In the genomic region with DNA sequence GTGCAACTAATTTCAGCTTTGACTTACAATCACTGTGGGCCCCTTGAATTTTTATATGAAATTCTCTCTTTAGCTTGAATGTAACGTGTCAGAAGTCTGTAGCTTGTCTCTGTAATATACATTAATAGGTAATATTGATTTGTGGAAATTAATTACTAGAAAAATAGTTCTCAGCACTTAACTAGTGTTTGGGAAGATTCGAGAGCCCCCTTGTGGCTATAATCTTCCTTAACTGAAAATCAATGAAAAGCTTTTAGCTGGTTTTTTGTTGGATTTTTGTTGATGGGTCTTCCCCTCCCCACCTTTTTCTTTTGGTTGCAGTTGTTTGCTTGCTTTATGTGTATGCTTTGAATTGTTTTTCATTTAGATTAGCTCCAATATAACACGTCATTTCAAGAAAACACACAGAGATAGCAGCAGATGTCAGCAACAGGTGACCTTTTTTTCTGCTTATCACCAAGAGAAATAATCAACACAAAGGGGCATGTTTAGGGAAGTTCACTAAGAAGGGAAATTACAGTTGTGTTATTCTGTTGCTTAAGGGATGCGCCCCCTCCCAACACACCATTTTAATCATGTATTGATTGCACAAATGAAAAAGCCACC, we compare ENCODE assay signal across 11 cellular contexts.
DNase-seq lines count a peak whose midpoint lies in the region; ATAC-seq, FAIRE-seq and TF ChIP-seq lines count a peak whose summit lies in the region.
"Had no signal": no experiment of that assay in that cellular context is flagged by ENCODE, and none has a peak within 500 bp of the region (broad histone marks: within the 10 kb centered on the region; RNA-seq: fewer than 3 reads in every experiment).

No MANE protein-coding gene starts in this region.

- H3K4me1 ChIP-seq in endothelial cell of umbilical vein (ENCODE audit: control insufficient read depth, extremely low read depth, insufficient read depth, low read length) = no peaks in the 10 kb centered on the region

- no peak overlapping the region for H3K27ac Mint-ChIP-seq in activated CD4-positive, alpha-beta T cell treated with anti-CD3 and anti-CD28 coated beads for 36 hours
- H3K27ac Mint-ChIP-seq: activated B cell treated with CpG ODN at 0.5 μM for 24 hours; stimulated activated naive CD8-positive, alpha-beta T cell treated with anti-CD3 and anti-CD28 coated beads, Interleukin-15, Interleukin-2, amounts not matched to agents 100 ng/mL and 50 ng/mL, for 24 hours had no signal

- FAIRE-seq in endothelial cell of umbilical vein (lab: Jason Lieb, UNC) (no peak), HTR-8/SVneo (lab: Jason Lieb, UNC) (no peak)

- dilution Hi-C loops in endothelial cell of umbilical vein (cut with MboI; ENCODE audit: extremely low pct_ligation_motif_present, low sequenced_read_pairs) = no loop called here

- no TSS peak for BruUV-seq in endothelial cell of umbilical vein (replicated peaks; lab: Mats Ljungman, UMichigan)

- DNase-seq in NCI-H510A treated with DMSO at 0.1 percent for 48 hours (lab: John Stamatoyannopoulos, UW) (peak; percentile 33), endothelial cell of umbilical vein (ENCODE audit: low read depth, low spot score) (peak; percentile 10), pons (ENCODE audit: low spot score) (peak; percentile 44), HTR-8/SVneo (ENCODE audit: insufficient read length, low spot score) (no peak)
- DNase-seq in activated CD4-positive, alpha-beta T cell treated with anti-CD3 and anti-CD28 coated beads for 36 hours = no peak
- DNase-seq: activated B cell treated with CpG ODN at 0.5 μM for 24 hours, GOT3 had no signal

- H3K79me2 ChIP-seq in endothelial cell of umbilical vein (ENCODE audit: control insufficient read depth, insufficient read depth, low read length) = no peaks in the 10 kb centered on the region

- no peak for TF ChIP-seq POLR2A in endothelial cell of umbilical vein (IDR thresholded peaks at IDR 0.05; ENCODE audit: low read depth, low read length)

- no peak for ATAC-seq in GM21786 (IDR thresholded peaks at IDR 0.05; ENCODE audit: unreplicated experiment)
- no peak for ATAC-seq in activated CD4-positive, alpha-beta T cell treated with anti-CD3 and anti-CD28 coated beads for 36 hours
- ATAC-seq in HG03108 (IDR thresholded peaks at IDR 0.05; ENCODE audit: unreplicated experiment) = no peak

- CTCF ChIA-PET in endothelial cell of umbilical vein (lab: Charles Lee) = interaction anchor here (0.6 to 6.9 kb wide), 33 partner anchors 9 to 1628 kb away, joined by 3 to 400 read pairs (median 4); no protein-coding TSS in a partner anchor
- CTCF ChIA-PET in activated CD4-positive, alpha-beta T cell treated with anti-CD3 and anti-CD28 coated beads for 36 hours (lab: Charles Lee) = interaction anchor here (0.7 to 1.4 kb wide), 3 partner anchors 11 to 798 kb away, joined by 3 to 4 read pairs (median 4); no protein-coding TSS in a partner anchor

- no peaks in the 10 kb centered on the region for H3K27me3 Mint-ChIP-seq in activated CD4-positive, alpha-beta T cell treated with anti-CD3 and anti-CD28 coated beads for 36 hours
- H3K27me3 Mint-ChIP-seq: activated B cell treated with CpG ODN at 0.5 μM for 24 hours; stimulated activated naive CD8-positive, alpha-beta T cell treated with anti-CD3 and anti-CD28 coated beads, Interleukin-15, Interleukin-2, amounts not matched to agents 100 ng/mL and 50 ng/mL, for 24 hours had no signal

- no peak overlapping the region for H3K4me2 ChIP-seq in endothelial cell of umbilical vein (ENCODE audit: insufficient read depth, low read length)

- H3K9me1 ChIP-seq in endothelial cell of umbilical vein (replicated peaks; ENCODE audit: control insufficient read depth, extremely low read depth, insufficient read depth, low read length) = no peaks in the 10 kb centered on the region

- no peak overlapping the region for H3K4me3 Mint-ChIP-seq in activated CD4-positive, alpha-beta T cell treated with anti-CD3 and anti-CD28 coated beads for 36 hours
- H3K4me3 Mint-ChIP-seq: activated B cell treated with CpG ODN at 0.5 μM for 24 hours; stimulated activated naive CD8-positive, alpha-beta T cell treated with anti-CD3 and anti-CD28 coated beads, Interleukin-15, Interleukin-2, amounts not matched to agents 100 ng/mL and 50 ng/mL, for 24 hours had no signal

- H3K9me3 ChIP-seq in endothelial cell of umbilical vein (replicated peaks; ENCODE audit: control insufficient read depth, insufficient read depth, low read length) = no peaks in the 10 kb centered on the region

- no peaks in the 10 kb centered on the region for H3K27me3 ChIP-seq in endothelial cell of umbilical vein (ENCODE audit: control insufficient read depth in 2 of 2, insufficient read depth in 2 of 2, low read length in 2 of 2)

- intact Hi-C loops in endothelial cell of umbilical vein (cut with micrococcal nuclease) = loop anchor here (1.0 kb wide), 1 partner anchor 797 kb away; no protein-coding TSS in a partner anchor
- intact Hi-C loops in activated CD4-positive, alpha-beta T cell treated with anti-CD3 and anti-CD28 coated beads for 36 hours (cut with DNase I, micrococcal nuclease) = loop anchor here in 1 of 2 experiments (2.0 kb wide), 1 partner anchor 797 kb away; no protein-coding TSS in a partner anchor

- H3K9me3 Mint-ChIP-seq in activated CD4-positive, alpha-beta T cell treated with anti-CD3 and anti-CD28 coated beads for 36 hours (ENCODE audit: low read depth) = no peaks in the 10 kb centered on the region
- H3K9me3 Mint-ChIP-seq: stimulated activated naive CD8-positive, alpha-beta T cell treated with anti-CD3 and anti-CD28 coated beads, Interleukin-15, Interleukin-2, amounts not matched to agents 100 ng/mL and 50 ng/mL, for 24 hours had no signal

- H3K4me1 Mint-ChIP-seq in activated CD4-positive, alpha-beta T cell treated with anti-CD3 and anti-CD28 coated beads for 36 hours = no peaks in the 10 kb centered on the region
- H3K4me1 Mint-ChIP-seq: activated B cell treated with CpG ODN at 0.5 μM for 24 hours had no signal

- no peaks in the 10 kb centered on the region for H4K20me1 ChIP-seq in endothelial cell of umbilical vein (replicated peaks; ENCODE audit: control insufficient read depth, extremely low read depth, insufficient read depth, low read length)

- H3K36me3 ChIP-seq in endothelial cell of umbilical vein (ENCODE audit: control insufficient read depth in 2 of 2, extremely low read depth in 1 of 2, insufficient read depth in 2 of 2, low read length in 2 of 2) = no peaks in the 10 kb centered on the region

- no peak overlapping the region for H3K27ac ChIP-seq in endothelial cell of umbilical vein (ENCODE audit: insufficient read depth, low read depth, low read length)

- TF ChIP-seq CTCF in GM12874 (IDR thresholded peaks at IDR 0.05; ENCODE audit: insufficient read depth, low read depth, low read length) (0 out of 2 replicates have a peak, but pooled peaks have one; percentile 19), endothelial cell of umbilical vein (IDR thresholded peaks at IDR 0.05; ENCODE audit: extremely low read depth in 1 of 2, insufficient read depth in 1 of 2, low read depth in 1 of 2, low read length in 2 of 2) (peak; percentile 17 to 29)

- no peak overlapping the region for H2AFZ ChIP-seq in endothelial cell of umbilical vein (ENCODE audit: low read depth, low read length)

- no peak overlapping the region for H3K4me3 ChIP-seq in endothelial cell of umbilical vein (replicated peaks in 1 of 3; ENCODE audit: insufficient read depth in 1 of 3, low read depth in 1 of 3, low read length in 3 of 3)

- H3K9ac ChIP-seq in endothelial cell of umbilical vein (replicated peaks; ENCODE audit: extremely low read depth, insufficient read depth, low read length) = no peak overlapping the region

- H3K36me3 Mint-ChIP-seq in activated CD4-positive, alpha-beta T cell treated with anti-CD3 and anti-CD28 coated beads for 36 hours (ENCODE audit: low read depth) = no peaks in the 10 kb centered on the region

- POLR2A ChIA-PET in endothelial cell of umbilical vein (lab: Charles Lee) = interaction anchor here (0.9 kb wide), 1 partner anchor 797 kb away, joined by 5 read pairs; no protein-coding TSS in a partner anchor
- POLR2A ChIA-PET in activated CD4-positive, alpha-beta T cell treated with anti-CD3 and anti-CD28 coated beads for 36 hours (lab: Charles Lee) = no interaction called here

TF ChIP-seq in endothelial cell of umbilical vein, 7 proteins besides CTCF, POLR2A, EP300 and RAD21:
- TF ChIP-seq POLR2AphosphoS5 (IDR thresholded peaks at IDR 0.05; ENCODE audit: insufficient read depth, low read depth, low read length) = no peak
- TF ChIP-seq, protein P1, sequence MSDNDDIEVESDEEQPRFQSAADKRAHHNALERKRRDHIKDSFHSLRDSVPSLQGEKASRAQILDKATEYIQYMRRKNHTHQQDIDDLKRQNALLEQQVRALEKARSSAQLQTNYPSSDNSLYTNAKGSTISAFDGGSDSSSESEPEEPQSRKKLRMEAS (IDR thresholded peaks at IDR 0.05; ENCODE audit: insufficient read depth, insufficient read length) = no peak
- no peak for TF ChIP-seq JUN (IDR thresholded peaks at IDR 0.05; ENCODE audit: borderline replicate concordance, insufficient read depth, insufficient read length, low read depth)
- no peak for TF ChIP-seq MYC (IDR thresholded peaks at IDR 0.05; ENCODE audit: low read depth, low read length)
- no peak for TF ChIP-seq EZH2 (IDR thresholded peaks at IDR 0.05; ENCODE audit: borderline replicate concordance, low read depth, low read length, severe bottlenecking)
- no peak for TF ChIP-seq GATA2 (IDR thresholded peaks at IDR 0.05; ENCODE audit: insufficient read depth, insufficient read length, low read depth, low read length)
- no peak for TF ChIP-seq FOS (IDR thresholded peaks at IDR 0.05; ENCODE audit: borderline replicate concordance, insufficient read depth, low read length)
TF ChIP-seq in endothelial cell of umbilical vein: peak in this region for 0.

Comparison
In these comparisons a context has a peak if more than half of its experiments do, and no peak if none do; other contexts are left out.
1. DNase-seq: peak in NCI-H510A treated with DMSO at 0.1 percent for 48 hours (single experiment), endothelial cell of umbilical vein (single experiment) and pons (single experiment); none in activated CD4-positive, alpha-beta T cell treated with anti-CD3 and anti-CD28 coated beads for 36 hours (single experiment) and HTR-8/SVneo (single experiment).